In the genomic region with DNA sequence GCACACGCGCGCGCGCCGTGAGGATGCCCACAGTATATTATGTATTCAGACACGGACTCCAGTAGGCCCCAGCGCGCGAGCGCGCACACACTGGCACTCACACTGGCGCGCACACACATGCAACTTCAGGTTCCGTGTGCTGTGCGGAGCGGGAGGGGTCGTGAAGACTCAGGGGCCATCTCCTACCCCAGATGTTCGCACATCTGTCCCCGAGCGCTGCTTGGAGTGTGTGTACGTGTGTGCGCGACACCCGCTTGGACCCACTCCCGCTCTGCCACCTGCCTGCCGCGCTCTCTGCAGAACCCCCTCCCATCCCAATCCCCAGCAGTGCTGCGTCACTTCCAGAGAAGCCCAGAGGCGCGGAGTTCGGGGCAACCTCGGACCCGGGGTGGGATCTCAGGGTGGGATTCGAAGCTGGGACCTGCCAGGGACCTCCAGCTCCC, we compare ENCODE assay signal across 8 cellular contexts. TPM values are rescaled to one million over a fixed set of nuclear protein-coding genes. Genes with fewer than 3 reads are reported as not detected.
DNase-seq lines count a peak whose midpoint lies in the region; ATAC-seq and TF ChIP-seq lines count a peak whose summit lies in the region.

No MANE protein-coding gene starts in this region.

- peak overlapping the region; percentile 52 for H3K27ac ChIP-seq in caudate nucleus (ENCODE audit: low read depth, low read length)
- H3K27ac ChIP-seq in mesenchymal stem cell (ENCODE audit: low read length, poor library complexity, severe bottlenecking): peak overlapping the region; percentile 54
- peak overlapping the region; percentile 83 to 90 (median 85) for H3K27ac ChIP-seq in upper lobe of left lung

- ATAC-seq in upper lobe of left lung (ENCODE audit: low FRiP score in 2 of 2) (peak in 1 of 2 donors; percentile 47), HG02623 (IDR thresholded peaks at IDR 0.05; ENCODE audit: unreplicated experiment) (no peak), HG02981 (IDR thresholded peaks at IDR 0.05; ENCODE audit: unreplicated experiment) (no peak)

- peak overlapping the region; percentile 80 for H3K4me2 ChIP-seq in mesenchymal stem cell (ENCODE audit: low read length, poor library complexity, severe bottlenecking)

- peak overlapping the region; percentile 88 for H3K9ac ChIP-seq in mesenchymal stem cell (ENCODE audit: low read length)

- intact Hi-C loops in activated naive CD4-positive, alpha-beta T cell treated with anti-CD3 and anti-CD28 coated beads for 36 hours (cut with micrococcal nuclease): loop anchor here (5.0 to 10.0 kb wide), 7 partner anchors 127 to 1663 kb away; no protein-coding TSS in a partner anchor

- H3K36me3 ChIP-seq in mesenchymal stem cell (ENCODE audit: control insufficient read depth in 1 of 2, insufficient read depth in 2 of 2, low read depth in 1 of 2, low read length in 2 of 2): peaks cover 0 to 4% of the 10 kb centered on the region in 2 experiments
- no peaks in the 10 kb centered on the region for H3K36me3 ChIP-seq in upper lobe of left lung

- peak overlapping the region; percentile 78 for H2BK15ac ChIP-seq in mesenchymal stem cell (ENCODE audit: low read depth, poor library complexity, severe bottlenecking)

- no peaks in the 10 kb centered on the region for H3K9me3 Mint-ChIP-seq in activated naive CD4-positive, alpha-beta T cell treated with anti-CD3 and anti-CD28 coated beads for 36 hours

- H2BK120ac ChIP-seq in mesenchymal stem cell (ENCODE audit: low read depth, low read length): peak overlapping the region; percentile 36

- no peak overlapping the region for H3K27ac Mint-ChIP-seq in activated naive CD4-positive, alpha-beta T cell treated with anti-CD3 and anti-CD28 coated beads for 36 hours

- H3K4ac ChIP-seq in mesenchymal stem cell (ENCODE audit: low read depth in 1 of 2, low read length in 2 of 2): peak overlapping the region in 1 of 2 experiments; percentile 72

- H3K18ac ChIP-seq in mesenchymal stem cell (ENCODE audit: low read depth in 1 of 2, low read length in 2 of 2): peak overlapping the region; percentile 82 to 92

- no peak for TF ChIP-seq POLR2A in upper lobe of left lung (IDR thresholded peaks at IDR 0.05)

- no peak for TF ChIP-seq CTCF in upper lobe of left lung (IDR thresholded peaks at IDR 0.05)

- 2% methylated on average over 34 of the region's 35 CpGs for WGBS in mesenchymal stem cell
- 5 to 20% methylated on average over 19 to 21 of the region's 35 CpGs for whole genome bisulfite sequencing in upper lobe of left lung, 2 donors

- no peak overlapping the region for H2AFZ ChIP-seq in mesenchymal stem cell (ENCODE audit: low read depth, low read length)

- H3K14ac ChIP-seq in mesenchymal stem cell (ENCODE audit: low read length in 2 of 2): peak overlapping the region in 1 of 2 experiments; percentile 26

- H2BK12ac ChIP-seq in mesenchymal stem cell (ENCODE audit: low read length in 2 of 2): peak overlapping the region; percentile 63 to 90

- peaks cover 29% of the 10 kb centered on the region for H3K4me1 ChIP-seq in mesenchymal stem cell (ENCODE audit: control insufficient read depth, insufficient read depth, low read depth, low read length)
- H3K4me1 ChIP-seq in upper lobe of left lung: peaks cover 27 to 78% (median 48%) of the 10 kb centered on the region in 4 donors

- H3K27me3 ChIP-seq in mesenchymal stem cell (ENCODE audit: control insufficient read depth in 1 of 2, insufficient read depth in 1 of 2, low read length in 2 of 2): no peaks in the 10 kb centered on the region
- peaks cover 0 to 2% (median 0%) of the 10 kb centered on the region in 4 donors for H3K27me3 ChIP-seq in upper lobe of left lung

- CTCF ChIA-PET in activated naive CD4-positive, alpha-beta T cell treated with anti-CD3 and anti-CD28 coated beads for 36 hours (lab: Charles Lee): no interaction called here

- H3K23ac ChIP-seq in mesenchymal stem cell (ENCODE audit: low read length in 2 of 2): peak overlapping the region in 1 of 2 experiments; percentile 86

- H3K4me3 Mint-ChIP-seq in activated naive CD4-positive, alpha-beta T cell treated with anti-CD3 and anti-CD28 coated beads for 36 hours: peak overlapping the region; percentile 70

- peak overlapping the region; percentile 52 for H4K8ac ChIP-seq in mesenchymal stem cell (ENCODE audit: low read length)

- peaks cover 28% of the 10 kb centered on the region for H3K4me1 Mint-ChIP-seq in activated naive CD4-positive, alpha-beta T cell treated with anti-CD3 and anti-CD28 coated beads for 36 hours (ENCODE audit: low read depth)

- peaks cover 62% of the 10 kb centered on the region for H3K27me3 Mint-ChIP-seq in activated naive CD4-positive, alpha-beta T cell treated with anti-CD3 and anti-CD28 coated beads for 36 hours (ENCODE audit: low read depth)

- peak overlapping the region; percentile 25 for H4K91ac ChIP-seq in mesenchymal stem cell (ENCODE audit: low read length)

- TF ChIP-seq EP300 in upper lobe of left lung (IDR thresholded peaks at IDR 0.05): no peak

- H3K9me3 ChIP-seq in mesenchymal stem cell (ENCODE audit: control insufficient read depth, low read length): no peaks in the 10 kb centered on the region
- no peaks in the 10 kb centered on the region for H3K9me3 ChIP-seq in upper lobe of left lung

- peak overlapping the region; percentile 72 to 84 for H3K4me3 ChIP-seq in mesenchymal stem cell (ENCODE audit: insufficient read depth in 1 of 2, low read depth in 1 of 2, low read length in 2 of 2)
- H3K4me3 ChIP-seq in upper lobe of left lung: peak overlapping the region; percentile 51 to 71 (median 66)

- H2BK5ac ChIP-seq in mesenchymal stem cell (ENCODE audit: low read depth, low read length, poor library complexity, severe bottlenecking): no peak overlapping the region

- DNase-seq in activated naive CD4-positive, alpha-beta T cell treated with anti-CD3 and anti-CD28 coated beads for 36 hours: no peak
- DNase-seq in activated naive CD4-positive, alpha-beta T cell (lab: John Stamatoyannopoulos, UW): no peak
- DNase-seq in caudate nucleus (lab: John Stamatoyannopoulos, UW) (peak in 5 of 61 donors; percentile 20 to 62 (median 30)), mesenchymal stem cell (peak; percentile 57), upper lobe of left lung (peak; percentile 51 to 89)
- DNase-seq in stimulated activated CD8-positive, alpha-beta memory T cell treated with anti-CD3 and anti-CD28 coated beads, Interleukin-4, amount 100 ng/mL, for 48 hours: no peak

- H2AK5ac ChIP-seq in mesenchymal stem cell (ENCODE audit: low read length, severe bottlenecking): no peak overlapping the region

- H3K79me1 ChIP-seq in mesenchymal stem cell (replicated peaks; ENCODE audit: low read length, poor library complexity, severe bottlenecking): peaks cover 31% of the 10 kb centered on the region

- no peaks in the 10 kb centered on the region for H3K36me3 Mint-ChIP-seq in activated naive CD4-positive, alpha-beta T cell treated with anti-CD3 and anti-CD28 coated beads for 36 hours (ENCODE audit: low read depth)

RNA-seq across cellular contexts. Expression of gene NRP2, which starts 2.6 kb away (rescaled TPM):
- total RNA-seq in activated naive CD4-positive, alpha-beta T cell treated with anti-CD3 and anti-CD28 coated beads for 36 hours: 1 to 10 TPM; 2.5 to 2.8 TPM
- polyA plus RNA-seq in mesenchymal stem cell (2013, experiment 1 of 2): 87.1 TPM
- polyA plus RNA-seq in mesenchymal stem cell (2013, experiment 2 of 2): 83.3 TPM
- total RNA-seq in upper lobe of left lung: 10 to 100 TPM; 61.4 to 99.4 (median 71.8) TPM

Comparison
In these comparisons a context has a peak if more than half of its experiments do, and no peak if none do; other contexts are left out.
1. DNase-seq: peak in mesenchymal stem cell (single experiment) and upper lobe of left lung (2 of 2); none in activated naive CD4-positive, alpha-beta T cell treated with anti-CD3 and anti-CD28 coated beads for 36 hours (single experiment), activated naive CD4-positive, alpha-beta T cell (0 of 4) and stimulated activated CD8-positive, alpha-beta memory T cell treated with anti-CD3 and anti-CD28 coated beads, Interleukin-4, amount 100 ng/mL, for 48 hours (single experiment).
2. RNA of gene NRP2, which starts 2.6 kb away (total RNA-seq): 61.4 to 99.4 TPM in upper lobe of left lung; 2.5 to 2.8 TPM in activated naive CD4-positive, alpha-beta T cell treated with anti-CD3 and anti-CD28 coated beads for 36 hours; every median in the first group is over 10 times any median in the second.
3. Peak in every context shown above with its lines, with median percentiles within 50 percentile points of each other: H3K27ac ChIP-seq.